In genomic region chr12:46064548-46064947, GRCh38 we compare ENCODE assay signal across 26 cellular contexts.
"Had no signal": no experiment of that assay in that cellular context is flagged by ENCODE, and none has a peak within 500 bp of the region (broad histone marks: within the 10 kb centered on the region; RNA-seq: fewer than 3 reads in every experiment).

No MANE protein-coding gene starts in this region.

- ATAC-seq: naive thymus-derived CD8-positive, alpha-beta T cell; natural killer cell treated with Interleukin-12 subunit alpha and Interleukin-12 subunit beta and Interleukin-15 and Interleukin-18, amount 100 ng/mL, for 72 hours; psoas muscle; right cardiac atrium; right lobe of liver; stimulated activated effector memory CD8-positive, alpha-beta T cell treated with anti-CD3 and anti-CD28 coated beads, Interleukin-12 subunit alpha, Interleukin-12 subunit beta, amount 100 ng/mL, for 72 hours; upper lobe of right lung had no signal

- FAIRE-seq: small intestine had no signal

- H3K4me1 ChIP-seq: parathyroid adenoma, psoas muscle, right lobe of liver, sigmoid colon, stomach, thyroid gland, tibial nerve, upper lobe of right lung, uterus had no signal

- H2AFZ ChIP-seq: parathyroid adenoma had no signal

- H3K27ac ChIP-seq: neutrophil, parathyroid adenoma, psoas muscle, right lobe of liver, sigmoid colon, stomach, thoracic aorta, thyroid gland, tibial nerve, upper lobe of right lung, uterus had no signal

- H3K4me3 ChIP-seq: psoas muscle, right lobe of liver, sigmoid colon, stomach, thoracic aorta, thyroid gland, tibial nerve, upper lobe of right lung, uterus had no signal

- DNase-seq: naive thymus-derived CD8-positive, alpha-beta T cell; nephron progenitor cell; nucleus accumbens; posterior cingulate gyrus; psoas muscle; right cardiac atrium; right lobe of liver; sigmoid colon; small intestine; stimulated activated CD4-positive, alpha-beta T cell treated with anti-CD3 and anti-CD28 coated beads, Interleukin-15, amount 100 ng/mL, for 24 hours; stimulated activated CD4-positive, alpha-beta T cell treated with anti-CD3 and anti-CD28 coated beads, Interleukin-2, amount 100 ng/mL, for 24 hours; stimulated activated CD4-positive, alpha-beta T cell treated with anti-CD3 and anti-CD28 coated beads, Interleukin-2, amount 100 ng/mL, for 48 hours; stimulated activated CD4-positive, alpha-beta T cell treated with anti-CD3 and anti-CD28 coated beads, Interleukin-4, amount 100 ng/mL, for 24 hours; stimulated activated naive B cell treated with anti-CD40 and anti-IgM and Interleukin-4, amounts not matched to agents 10 μg/mL and 1 μg/mL and 100 μg/mL, for 72 hours; stimulated activated naive CD4-positive, alpha-beta T cell treated with Interleukin-2 at 50 U/mL for 16 hours; stomach; thyroid gland; trophoblast cell; upper lobe of right lung; uterus had no signal

- H3K9ac ChIP-seq: parathyroid adenoma had no signal

- H3K79me2 ChIP-seq: parathyroid adenoma had no signal

- H3K27me3 ChIP-seq: neutrophil, right lobe of liver, sigmoid colon, stomach, thyroid gland, tibial nerve, upper lobe of right lung, uterus had no signal

- H3K9me3 ChIP-seq: neutrophil, psoas muscle, right lobe of liver, sigmoid colon, thyroid gland, upper lobe of right lung, uterus had no signal

- H3K36me3 ChIP-seq: neutrophil, right lobe of liver, sigmoid colon, stomach, thoracic aorta, thyroid gland, tibial nerve, upper lobe of right lung, uterus had no signal
